Comparison of ENCODE assay signal across 16 cellular contexts in genomic region chr4:186765673-186766546, GRCh38. TPM values are rescaled to one million over a fixed set of nuclear protein-coding genes. Genes with fewer than 3 reads are reported as not detected.
A peak's percentile ranks its signal among the peaks of the same experiment; 100 is the strongest.
DNase-seq lines count a peak whose midpoint lies in the region; ATAC-seq and TF ChIP-seq lines count a peak whose summit lies in the region.
"Had no signal": no experiment of that assay in that cellular context is flagged by ENCODE, and none has a peak within 500 bp of the region (broad histone marks: within the 10 kb centered on the region; RNA-seq: fewer than 3 reads in every experiment).

No MANE protein-coding gene starts in this region.

- no peaks in the 10 kb centered on the region for H4K20me1 ChIP-seq in mammary epithelial cell (ENCODE audit: insufficient read depth, low read length)

- WGBS in mammary epithelial cell (ENCODE audit: low coverage, missing lambda C conversion rate) = 24% methylated on average over 10 of the region's 18 CpGs
- 35 to 69% methylated on average over 18 of the region's 18 CpGs for WGBS in sigmoid colon, 2 donors

- no peak for ATAC-seq in HG03045 (IDR thresholded peaks at IDR 0.05; ENCODE audit: unreplicated experiment)
- ATAC-seq: activated naive CD8-positive, alpha-beta T cell treated with anti-CD3 and anti-CD28 coated beads, Interleukin-2, amount 50 U/mL, for 24 hours had no signal

- H3K9ac ChIP-seq in mammary epithelial cell (ENCODE audit: insufficient read depth, low read length) (peak overlapping the region; percentile 56), mucosa of rectum (ENCODE audit: low read depth in 1 of 2, low read length in 2 of 2) (no peak overlapping the region)

- H3K4me3 ChIP-seq in mammary epithelial cell (replicated peaks in 1 of 3; ENCODE audit: insufficient read depth in 1 of 3, low read depth in 2 of 3, low read length in 3 of 3) (peak overlapping the region in 1 of 3 experiments; percentile 14), mucosa of rectum (ENCODE audit: low read length in 2 of 2) (peak overlapping the region; percentile 2 to 14), sigmoid colon (no peak overlapping the region)
- H3K4me3 ChIP-seq: GM12878, vagina had no signal

- in situ Hi-C loops in mammary epithelial cell (cut with MboI; ENCODE audit: low sequenced_read_pairs in 2 of 2) = no loop called here

- H3K27me3 ChIP-seq in mammary epithelial cell (ENCODE audit: insufficient read depth, low read length) (no peaks in the 10 kb centered on the region), mucosa of rectum (ENCODE audit: control insufficient read depth in 2 of 2, insufficient read depth in 2 of 2, low read length in 2 of 2) (no peaks in the 10 kb centered on the region), sigmoid colon (no peaks in the 10 kb centered on the region)
- H3K27me3 ChIP-seq: neutrophil, vagina had no signal

- H3K4me1 Mint-ChIP-seq in Calu3 (ENCODE audit: low read depth, unreplicated experiment) = peaks cover 21% of the 10 kb centered on the region
- H3K4me1 Mint-ChIP-seq: activated naive CD8-positive, alpha-beta T cell treated with anti-CD3 and anti-CD28 coated beads, Interleukin-2, amount 50 U/mL, for 24 hours had no signal

- dilution Hi-C loops in mammary epithelial cell (cut with HindIII; ENCODE audit: low sequenced_read_pairs) = no loop called here

- H2AFZ ChIP-seq in mammary epithelial cell (ENCODE audit: low read depth, low read length) = peak overlapping the region; percentile 70

- BruUV-seq in Calu3 (replicated peaks; lab: Mats Ljungman, UMichigan) (no TSS peak), mammary epithelial cell (replicated peaks; lab: Mats Ljungman, UMichigan) (TSS peak; percentile 91)

- H3K27me3 Mint-ChIP-seq in Calu3 (ENCODE audit: unreplicated experiment) = no peaks in the 10 kb centered on the region
- H3K27me3 Mint-ChIP-seq: activated naive CD8-positive, alpha-beta T cell treated with anti-CD3 and anti-CD28 coated beads, Interleukin-2, amount 50 U/mL, for 24 hours had no signal

- peak overlapping the region; percentile 91 for H3K27ac ChIP-seq in mammary epithelial cell (ENCODE audit: insufficient read depth, low read depth, low read length)
- peak overlapping the region; percentile 73 to 77 for H3K27ac ChIP-seq in mucosa of rectum (ENCODE audit: low read depth in 2 of 2, low read length in 2 of 2)
- H3K27ac ChIP-seq in sigmoid colon = no peak overlapping the region
- H3K27ac ChIP-seq: HL-60, neutrophil, vagina, VCaP had no signal

- peak overlapping the region; percentile 89 for H3K27ac Mint-ChIP-seq in Calu3 (ENCODE audit: unreplicated experiment)
- H3K27ac Mint-ChIP-seq: activated naive CD8-positive, alpha-beta T cell treated with anti-CD3 and anti-CD28 coated beads, Interleukin-2, amount 50 U/mL, for 24 hours had no signal

- TF ChIP-seq POLR2A in sigmoid colon (IDR thresholded peaks at IDR 0.05) = no peak

- intact Hi-C loops in Calu3 (cut with micrococcal nuclease; ENCODE audit: unreplicated experiment) = loop anchor here (1.0 to 2.0 kb wide), 3 partner anchors 37 to 171 kb away; no protein-coding TSS in a partner anchor
- intact Hi-C loops in mammary epithelial cell (cut with micrococcal nuclease) = loop anchor here (1.0 to 5.0 kb wide), 2 partner anchors 38 to 121 kb away; no protein-coding TSS in a partner anchor
- intact Hi-C loops in sigmoid colon (cut with DNase I) = no loop called here

- H3K9me3 ChIP-seq in mammary epithelial cell (replicated peaks; ENCODE audit: insufficient read depth, low read length) = no peaks in the 10 kb centered on the region
- H3K9me3 ChIP-seq in mucosa of rectum (ENCODE audit: control insufficient read depth in 2 of 2, low read length in 2 of 2) = no peaks in the 10 kb centered on the region
- no peaks in the 10 kb centered on the region for H3K9me3 ChIP-seq in sigmoid colon
- H3K9me3 ChIP-seq: neutrophil, vagina had no signal

- no peaks in the 10 kb centered on the region for H3K9me3 Mint-ChIP-seq in Calu3 (ENCODE audit: low read depth, unreplicated experiment)

- CTCF ChIA-PET in Calu3 (lab: Charles Lee) = interaction anchor here (0.5 to 1.7 kb wide), 7 partner anchors 16 to 1670 kb away, joined by 3 to 7 read pairs (median 3); no protein-coding TSS in a partner anchor
- CTCF ChIA-PET in mammary epithelial cell (lab: Charles Lee; ENCODE audit: low non-redundant PET) = no interaction called here

- peaks cover 35% of the 10 kb centered on the region for H3K4me1 ChIP-seq in mammary epithelial cell (ENCODE audit: insufficient read depth, low read length)
- H3K4me1 ChIP-seq in mucosa of rectum (ENCODE audit: control insufficient read depth in 2 of 2, insufficient read depth in 2 of 2, low read length in 2 of 2) = peaks cover 8 to 20% of the 10 kb centered on the region in 2 donors
- H3K4me1 ChIP-seq in sigmoid colon = no peaks in the 10 kb centered on the region
- H3K4me1 ChIP-seq: vagina had no signal

- DNase-seq in Calu3 = peak; percentile 65
- DNase-seq in NCI-H69 (lab: John Stamatoyannopoulos, UW) = peak; percentile 84
- DNase-seq in mammary epithelial cell = peak; percentile 62
- no peak for DNase-seq in sigmoid colon
- DNase-seq in NCI-H1436 (lab: John Stamatoyannopoulos, UW) = no peak
- no peak for DNase-seq in GM19240 (ENCODE audit: insufficient read length, low spot score)
- DNase-seq: activated naive CD8-positive, alpha-beta T cell treated with anti-CD3 and anti-CD28 coated beads, Interleukin-2, amount 50 U/mL, for 24 hours; effector CD4-positive, alpha-beta T cell; NCI-H524 had no signal

- H3K36me3 Mint-ChIP-seq in Calu3 (ENCODE audit: insufficient read depth, unreplicated experiment) = peaks cover 12% of the 10 kb centered on the region

- H3K36me3 ChIP-seq in mammary epithelial cell (ENCODE audit: insufficient read depth, low read length) (no peaks in the 10 kb centered on the region), mucosa of rectum (ENCODE audit: control insufficient read depth in 2 of 2, insufficient read depth in 2 of 2, low read length in 2 of 2) (no peaks in the 10 kb centered on the region), sigmoid colon (no peaks in the 10 kb centered on the region)
- H3K36me3 ChIP-seq: neutrophil, vagina had no signal

- no peak for TF ChIP-seq CTCF in Calu3 (IDR thresholded peaks at IDR 0.05; ENCODE audit: unreplicated experiment)
- TF ChIP-seq CTCF in mammary epithelial cell (conservative IDR thresholded peaks at IDR 0.05 in 1 of 2, IDR thresholded peaks at IDR 0.05 in 1 of 2; ENCODE audit: extremely low read depth in 1 of 2, insufficient read depth in 1 of 2, low read depth in 1 of 2, low read length in 2 of 2) = no peak
- TF ChIP-seq CTCF in sigmoid colon (IDR thresholded peaks at IDR 0.05) = no peak

- no peak for TF ChIP-seq EP300 in sigmoid colon (IDR thresholded peaks at IDR 0.05)

- no peaks in the 10 kb centered on the region for H3K79me2 ChIP-seq in mammary epithelial cell (ENCODE audit: insufficient read depth, low read length)

- peak overlapping the region; percentile 46 for H3K4me3 Mint-ChIP-seq in Calu3 (ENCODE audit: low read depth, unreplicated experiment)
- H3K4me3 Mint-ChIP-seq: activated naive CD8-positive, alpha-beta T cell treated with anti-CD3 and anti-CD28 coated beads, Interleukin-2, amount 50 U/mL, for 24 hours had no signal

- H3K4me2 ChIP-seq in mammary epithelial cell (ENCODE audit: insufficient read depth, low read depth, low read length) = peak overlapping the region; percentile 75

RNA-seq across cellular contexts. Expression of gene FAT1, which starts 42.3 kb away (rescaled TPM):
- total RNA-seq in Calu3 (2022) (197 and 210 TPM in 2 replicates), mammary epithelial cell (1,000 to 10,000 TPM in 1 of 2 donors, 100 to 1,000 TPM in 1; 773 to 1,267 TPM), sigmoid colon (100 to 1,000 TPM in 3 of 4 donors, 10 to 100 TPM in 1; 93.1 to 146 (median 125) TPM)
- polyA plus RNA-seq in mammary epithelial cell (307 TPM), sigmoid colon (10 to 100 TPM; 12.6 to 72.3 (median 15.0) TPM)
- polyA minus RNA-seq in mammary epithelial cell = 1,946 TPM

Comparison
In these comparisons a context has a peak if more than half of its experiments do, and no peak if none do; other contexts are left out.
1. DNase-seq: peak in Calu3 (single experiment), NCI-H69 (single experiment) and mammary epithelial cell (single experiment); none in sigmoid colon (single experiment), NCI-H1436 (single experiment) and GM19240 (single experiment).
2. H3K27ac ChIP-seq: peak in mammary epithelial cell (single experiment) and mucosa of rectum (2 of 2); none in sigmoid colon (0 of 4).
3. H3K4me3 ChIP-seq: peak in mucosa of rectum (2 of 2); none in sigmoid colon (0 of 4).